19 cellular contexts compared by ENCODE assay signal in genomic region chr2:69156624-69157023, GRCh38.
DNase-seq lines count a peak whose midpoint lies in the region; ATAC-seq, FAIRE-seq and TF ChIP-seq lines count a peak whose summit lies in the region.
"Had no signal": no experiment of that assay in that cellular context is flagged by ENCODE, and none has a peak within 500 bp of the region (broad histone marks: within the 10 kb centered on the region; RNA-seq: fewer than 3 reads in every experiment).

No MANE protein-coding gene starts in this region.

- H4K20me1 ChIP-seq in H1 (replicated peaks in 1 of 2; ENCODE audit: control insufficient read depth in 1 of 2, insufficient read depth in 2 of 2, low read length in 2 of 2): no peaks in the 10 kb centered on the region
- H4K20me1 ChIP-seq in GM23338 (replicated peaks; ENCODE audit: insufficient read depth): no peaks in the 10 kb centered on the region; the same call in 1 of the 2 replicates

- H3K9me3 ChIP-seq in Panc1 (ENCODE audit: control insufficient read depth, insufficient read depth, low read depth, low read length) (no peaks in the 10 kb centered on the region), H1 (ENCODE audit: insufficient read depth in 2 of 2, low read depth in 1 of 2, low read length in 1 of 2) (no peaks in the 10 kb centered on the region), testis (no peaks in the 10 kb centered on the region)
- no peaks in the 10 kb centered on the region for H3K9me3 ChIP-seq in CD4-positive, alpha-beta memory T cell (ENCODE audit: control insufficient read depth in 1 of 2, low read length in 2 of 2)
- H3K9me3 ChIP-seq: A549, Caco-2, HAP-1 had no signal

- TF ChIP-seq CTCF in Panc1 (IDR thresholded peaks at IDR 0.05) (no peak), H1 (IDR thresholded peaks at IDR 0.05; ENCODE audit: control extremely low read depth in 1 of 3, insufficient read depth in 1 of 3, low read depth in 1 of 3, low read length in 3 of 3) (no peak), testis (IDR thresholded peaks at IDR 0.05) (no peak), GM23338 (conservative IDR thresholded peaks at IDR 0.05; ENCODE audit: low read depth in 2 of 2) (no peak)

- ATAC-seq in Panc1 (no peak), GM23338 (no peak)
- ATAC-seq: A549; CD8-positive, alpha-beta T cell had no signal

- intact Hi-C loops in Panc1 (cut with micrococcal nuclease; ENCODE audit: unreplicated experiment): no loop called here
- intact Hi-C loops in testis (cut with DNase I; ENCODE audit: low total_unique reads): no loop called here
- intact Hi-C loops in CD4-positive, alpha-beta memory T cell (cut with micrococcal nuclease): no loop called here

- no peak overlapping the region for H3K56ac ChIP-seq in H1 (replicated peaks; ENCODE audit: insufficient read length, low read depth, low read length)

- no peak overlapping the region for H3K4ac ChIP-seq in H1 (replicated peaks; ENCODE audit: insufficient read length, low read depth, low read length)

- H3K9me3 Mint-ChIP-seq in CD4-positive, alpha-beta memory T cell: no peaks in the 10 kb centered on the region
- no peaks in the 10 kb centered on the region; the same call in 2 of the 3 replicates for H3K9me3 Mint-ChIP-seq in GM23338
- H3K9me3 Mint-ChIP-seq: CD8-positive, alpha-beta T cell had no signal

- H4K5ac ChIP-seq in H1 (ENCODE audit: insufficient read length, low read depth, low read length): no peak overlapping the region

- H2BK120ac ChIP-seq in H1 (replicated peaks; ENCODE audit: low read depth, low read length): no peak overlapping the region

- H2AK5ac ChIP-seq in H1 (ENCODE audit: low read depth, low read length): no peak overlapping the region

- H3K23ac ChIP-seq in H1 (ENCODE audit: insufficient read length): no peak overlapping the region

- WGBS in H1 (ENCODE audit: extremely low coverage in 1 of 2, insufficient coverage in 1 of 2, insufficient read length in 1 of 2, insufficient replicate concordance in 2 of 2, low coverage in 1 of 2, low lambda C conversion rate in 2 of 2, missing lambda C conversion rate in 1 of 2), 2 experiments: 92% methylated on average over 10 of the region's 10 CpGs; no CpG with 5 or more reads in 1 of the 2 experiments
- 56 to 83% methylated on average over 10 of the region's 10 CpGs for WGBS in testis, 2 donors

- H3K4me3 ChIP-seq in Panc1 (ENCODE audit: low read depth in 2 of 2, low read length in 2 of 2) (no peak overlapping the region), H1 (ENCODE audit: extremely low read depth in 1 of 4, insufficient read depth in 2 of 4, low read depth in 3 of 4, low read length in 4 of 4) (no peak overlapping the region), testis (no peak overlapping the region), GM23338 (no peak overlapping the region)
- H3K4me3 ChIP-seq in CD4-positive, alpha-beta memory T cell (ENCODE audit: low read length in 2 of 2): no peak overlapping the region
- H3K4me3 ChIP-seq: A549, GM23248, HAP-1 had no signal

- H3K27me3 ChIP-seq in Panc1 (ENCODE audit: control insufficient read depth, insufficient read depth, low read length) (no peaks in the 10 kb centered on the region), H1 (replicated peaks in 1 of 4; ENCODE audit: control insufficient read depth in 3 of 4, extremely low read depth in 1 of 4, insufficient read depth in 3 of 4, low read length in 3 of 4) (no peaks in the 10 kb centered on the region), testis (no peaks in the 10 kb centered on the region), GM23338 (ENCODE audit: insufficient read depth) (no peaks in the 10 kb centered on the region)
- no peaks in the 10 kb centered on the region for H3K27me3 ChIP-seq in CD4-positive, alpha-beta memory T cell (ENCODE audit: insufficient read depth, low read length)

- H3K4me1 ChIP-seq in Panc1 (ENCODE audit: control insufficient read depth, insufficient read depth, low read length) (no peaks in the 10 kb centered on the region; the same call in 1 of the 2 replicates), H1 (replicated peaks in 1 of 4; ENCODE audit: control insufficient read depth in 3 of 4, insufficient read depth in 4 of 4, low read length in 3 of 4) (peaks cover 0 to 6% (median 0%) of the 10 kb centered on the region in 4 experiments; a peak in 1 of 7 replicates), testis (peaks cover 2% of the 10 kb centered on the region), GM23338 (ENCODE audit: insufficient read depth) (peaks cover 3% of the 10 kb centered on the region)
- H3K4me1 ChIP-seq in CD4-positive, alpha-beta memory T cell (ENCODE audit: insufficient read depth, low read length): no peaks in the 10 kb centered on the region
- H3K4me1 ChIP-seq: Caco-2, HAP-1 had no signal

- no peak overlapping the region for H3K14ac ChIP-seq in H1 (ENCODE audit: insufficient read length)

- no peak overlapping the region for H3K9ac ChIP-seq in H1 (replicated peaks in 1 of 4; ENCODE audit: extremely low read depth in 1 of 4, low read depth in 3 of 4, low read length in 3 of 4)
- H3K9ac ChIP-seq: GM23248 had no signal

- H2AFZ ChIP-seq in H1 (ENCODE audit: low read length): no peak overlapping the region
- no peak overlapping the region for H2AFZ ChIP-seq in GM23338
- H2AFZ ChIP-seq: GM23248 had no signal

- no peaks in the 10 kb centered on the region for H3K23me2 ChIP-seq in H1 (ENCODE audit: low read depth, low read length)

- H2BK5ac ChIP-seq in H1 (ENCODE audit: low read depth, low read length): no peak overlapping the region

- H3K79me1 ChIP-seq in H1 (ENCODE audit: low read depth, low read length): no peaks in the 10 kb centered on the region

- DNase-seq in Panc1 (ENCODE audit: low read depth, low spot score): no peak
- DNase-seq in H1 (ENCODE audit: low read depth in 1 of 2, low spot score in 2 of 2): no peak
- peak; percentile 39 for DNase-seq in testis
- no peak for DNase-seq in activated CD4-positive, CD25-positive, alpha-beta regulatory T cell (lab: John Stamatoyannopoulos, UW)
- no peak for DNase-seq in CD4-positive, alpha-beta memory T cell
- DNase-seq in GM23338 (ENCODE audit: low spot score): no peak
- DNase-seq: 8988T; ACHN; C1 segment of cervical spinal cord; Caco-2; CD8-positive, alpha-beta T cell; DMS153; DND-41; GM23248 had no signal

- H3K4me2 ChIP-seq in H1 (ENCODE audit: insufficient read depth in 1 of 2, low read depth in 2 of 2, low read length in 2 of 2) (no peak overlapping the region), GM23338 (no peak overlapping the region)
- H3K4me2 ChIP-seq: A549 had no signal

- no peaks in the 10 kb centered on the region for H3K4me1 Mint-ChIP-seq in CD4-positive, alpha-beta memory T cell
- peaks cover 16% of the 10 kb centered on the region; the same call in 2 of the 3 replicates for H3K4me1 Mint-ChIP-seq in GM23338

- TF ChIP-seq POLR2A in H1 (IDR thresholded peaks at IDR 0.05; ENCODE audit: control extremely low read depth in 1 of 2, low read depth in 2 of 2, low read length in 2 of 2) (no peak), testis (IDR thresholded peaks at IDR 0.05) (no peak)

- peaks cover 5 to 12% of the 10 kb centered on the region in 2 donors for H3K27me3 Mint-ChIP-seq in CD4-positive, alpha-beta memory T cell
- no peaks in the 10 kb centered on the region for H3K27me3 Mint-ChIP-seq in GM23338 (ENCODE audit: insufficient read depth, low read depth, poor library complexity)

- no peak for TF ChIP-seq RAD21 in H1 (IDR thresholded peaks at IDR 0.05 in 1 of 2, conservative IDR thresholded peaks at IDR 0.05 in 1 of 2; ENCODE audit: low read depth in 2 of 2, low read length in 2 of 2)

- H4K8ac ChIP-seq in H1 (ENCODE audit: extremely low read depth, insufficient read depth, low read length): no peak overlapping the region

- H3K36me3 Mint-ChIP-seq in CD4-positive, alpha-beta memory T cell: no peaks in the 10 kb centered on the region
- peaks cover 13% of the 10 kb centered on the region for H3K36me3 Mint-ChIP-seq in GM23338 (ENCODE audit: low read depth)
- H3K36me3 Mint-ChIP-seq: CD8-positive, alpha-beta T cell had no signal

- H3K18ac ChIP-seq in H1 (ENCODE audit: extremely low read depth, low read length): no peak overlapping the region

- H3K27ac Mint-ChIP-seq in CD4-positive, alpha-beta memory T cell: no peak overlapping the region
- H3K27ac Mint-ChIP-seq in GM23338: no peak overlapping the region
- H3K27ac Mint-ChIP-seq: CD8-positive, alpha-beta T cell had no signal

- no peaks in the 10 kb centered on the region for H3K79me2 ChIP-seq in H1 (ENCODE audit: control insufficient read depth in 1 of 2, insufficient read depth in 2 of 2, low read length in 2 of 2)
- no peaks in the 10 kb centered on the region for H3K79me2 ChIP-seq in GM23338 (replicated peaks; ENCODE audit: insufficient read depth)

- BruUV-seq in Panc1 (replicated peaks; lab: Mats Ljungman, UMichigan): no TSS peak

- peaks cover 9% of the 10 kb centered on the region for H3K36me3 ChIP-seq in Panc1 (ENCODE audit: control insufficient read depth, insufficient read depth, low read length)
- H3K36me3 ChIP-seq in H1 (ENCODE audit: control insufficient read depth in 2 of 4, insufficient read depth in 4 of 4, low read length in 3 of 4): no peaks in the 10 kb centered on the region; a peak in 1 of 8 replicates
- no peaks in the 10 kb centered on the region for H3K36me3 ChIP-seq in testis (ENCODE audit: low read depth, missing control alignments)
- no peaks in the 10 kb centered on the region for H3K36me3 ChIP-seq in CD4-positive, alpha-beta memory T cell (ENCODE audit: insufficient read depth, low read length)
- no peaks in the 10 kb centered on the region for H3K36me3 ChIP-seq in GM23338 (ENCODE audit: insufficient read depth)
- H3K36me3 ChIP-seq: HAP-1 had no signal

- no peaks in the 10 kb centered on the region for H3F3A ChIP-seq in GM23338 (replicated peaks; ENCODE audit: low read depth)

- FAIRE-seq in H1 (lab: Jason Lieb, UNC): no peak
- FAIRE-seq: A549, G401.6, GM19239, H54 had no signal

- H3K27ac ChIP-seq in Panc1 (ENCODE audit: low read length): peak overlapping the region; percentile 30; the same call in 1 of the 2 replicates
- H3K27ac ChIP-seq in H1 (ENCODE audit: low read depth, low read length): no peak overlapping the region
- no peak overlapping the region for H3K27ac ChIP-seq in testis
- H3K27ac ChIP-seq in CD4-positive, alpha-beta memory T cell (ENCODE audit: low read depth, low read length): no peak overlapping the region
- H3K27ac ChIP-seq in GM23338 (ENCODE audit: low read depth): no peak overlapping the region
- H3K27ac ChIP-seq: A549, GM23248 had no signal

- H2BK12ac ChIP-seq in H1 (ENCODE audit: low read depth, low read length): 0 out of 2 replicates have a peak overlapping the region, but pooled peaks have one; percentile 0

- H2BK20ac ChIP-seq in H1 (ENCODE audit: low read length): no peak overlapping the region

- CTCF ChIA-PET in Panc1 (lab: Charles Lee): no interaction called here
- CTCF ChIA-PET in H1 (lab: Charles Lee; ENCODE audit: partially characterized antibody): interaction anchor here (0.6 to 2.5 kb wide), 2 partner anchors 100 to 150 kb away, joined by 3 to 11 read pairs; no protein-coding TSS in a partner anchor
- CTCF ChIA-PET in CD4-positive, alpha-beta memory T cell (lab: Charles Lee; ENCODE audit: partially characterized antibody): no interaction called here

- H2BK15ac ChIP-seq in H1 (ENCODE audit: low read length): no peak overlapping the region

- in situ Hi-C loops in Panc1 (cut with HindIII; ENCODE audit: low pct_unique_long_range_greater_than_20kb, low sequenced_read_pairs): no loop called here

- H3K9me2 ChIP-seq in GM23338 (ENCODE audit: insufficient read depth): no peaks in the 10 kb centered on the region

- TF ChIP-seq EP300 in H1 (IDR thresholded peaks at IDR 0.05; ENCODE audit: borderline replicate concordance in 1 of 2, low read depth in 2 of 2, low read length in 2 of 2): no peak

- H3K4me3 Mint-ChIP-seq in CD4-positive, alpha-beta memory T cell: no peak overlapping the region
- no peak overlapping the region for H3K4me3 Mint-ChIP-seq in GM23338
- H3K4me3 Mint-ChIP-seq: CD8-positive, alpha-beta T cell had no signal

- H4K91ac ChIP-seq in H1 (replicated peaks; ENCODE audit: insufficient read length, low read length): no peak overlapping the region

- POLR2A ChIA-PET in Panc1 (lab: Charles Lee) (no interaction called here), H1 (lab: Charles Lee; ENCODE audit: partially characterized antibody) (no interaction called here)
- POLR2A ChIA-PET in CD4-positive, alpha-beta memory T cell (lab: Charles Lee; ENCODE audit: partially characterized antibody): no interaction called here
